Comparison of ENCODE assay signal across 10 cellular contexts in the genomic region with DNA sequence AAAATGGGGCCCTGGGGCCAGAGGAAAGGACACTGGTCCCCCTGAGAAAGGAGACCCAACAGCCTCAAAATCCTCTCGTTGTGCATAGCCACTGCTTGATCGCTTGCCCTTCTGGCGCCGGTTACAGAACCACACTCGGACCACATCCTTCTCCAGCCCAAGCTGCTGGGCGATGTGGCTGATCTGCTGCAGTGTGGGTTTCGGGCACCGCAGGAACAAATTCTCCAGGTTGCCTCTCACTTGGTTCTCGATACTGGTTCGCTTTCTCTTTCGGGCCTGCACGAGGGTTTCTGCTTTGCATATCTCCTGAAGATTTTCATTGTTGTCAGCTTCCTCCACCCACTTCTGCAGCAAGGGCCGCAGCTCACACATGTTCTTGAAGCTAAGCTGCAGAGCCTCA. TPM values are rescaled to one million over a fixed set of nuclear protein-coding genes. Genes with fewer than 3 reads are reported as not detected.
"Had no signal": no experiment of that assay in that cellular context is flagged by ENCODE, and none has a peak within 500 bp of the region (broad histone marks: within the 10 kb centered on the region; RNA-seq: fewer than 3 reads in every experiment).

No MANE protein-coding gene starts in this region.

RNA-seq across cellular contexts. Expression of a gene that starts 10.5 kb away (rescaled TPM):
- total RNA-seq: NCI-H460 had no signal

RNA-seq across cellular contexts. Expression of a gene that starts 22.9 kb away (rescaled TPM):
- total RNA-seq: activated B cell treated with CpG ODN at 0.5 μM for 24 hours; activated CD8-positive, alpha-beta T cell treated with anti-CD3 and anti-CD28 coated beads, Interleukin-2, amount 10 ng/mL, durations not matched to agents 7 days and 5 days; activated T-helper 2 cell treated with anti-CD3 and anti-CD28 coated beads, Interferon-gamma antibody, Interleukin-2, Interleukin-4, amounts not matched to agents 10 μg/mL and 5 μg/mL and 100 μg/mL, durations not matched to agents 14 hours and 24 hours and 36 hours; aorta; cerebellum; K562; NCI-H460; RPMI7951; SJCRH30; T-helper 1 cell treated with Interleukin-12 subunit alpha and Interleukin-12 subunit beta and Interleukin-4 antibody, amounts not matched to agents 30 ng/mL and 1 ng/mL, for 36 hours had no signal
- polyA plus RNA-seq: aorta, K562 had no signal
